ENCODE assay signal across 26 cellular contexts in genomic region chr17:5747964-5748363, GRCh38.
"Had no signal": no experiment of that assay in that cellular context is flagged by ENCODE, and none has a peak within 500 bp of the region (broad histone marks: within the 10 kb centered on the region; RNA-seq: fewer than 3 reads in every experiment).

No MANE protein-coding gene starts in this region.

- H3K9me3 ChIP-seq: neutrophil, pancreas, prostate gland, right lobe of liver, sigmoid colon, stomach, thoracic aorta, thyroid gland, upper lobe of left lung, vagina had no signal

- H3K27me3 ChIP-seq: neural progenitor cell, pancreas, right lobe of liver, sigmoid colon, thyroid gland, tibial nerve, upper lobe of left lung, vagina had no signal

- ATAC-seq: naive thymus-derived CD4-positive, alpha-beta T cell; natural killer cell; pancreas; right cardiac atrium; right lobe of liver; stimulated activated effector memory CD8-positive, alpha-beta T cell treated with anti-CD3 and anti-CD28 coated beads, Interleukin-12 subunit alpha, Interleukin-12 subunit beta, amount 100 ng/mL, for 72 hours; stimulated activated naive B cell treated with anti-CD40 and anti-IgM and Interleukin-4, amounts not matched to agents 10 μg/mL and 1 μg/mL and 100 μg/mL, for 72 hours had no signal

- H3K36me3 ChIP-seq: neural progenitor cell, neutrophil, pancreas, prostate gland, right lobe of liver, sigmoid colon, stomach, thoracic aorta, thyroid gland, tibial nerve, upper lobe of left lung, vagina had no signal

- H3K27ac ChIP-seq: neural progenitor cell, neutrophil, pancreas, prostate gland, right lobe of liver, sigmoid colon, stomach, thoracic aorta, thyroid gland, tibial nerve, upper lobe of left lung, vagina had no signal

- H3K4me1 ChIP-seq: neural progenitor cell, pancreas, prostate gland, right lobe of liver, sigmoid colon, stomach, thyroid gland, tibial nerve, upper lobe of left lung, vagina had no signal

- DNase-seq: naive thymus-derived CD4-positive, alpha-beta T cell; natural killer cell; nucleus accumbens; pancreas; retina; right cardiac atrium; right lobe of liver; sigmoid colon; small intestine; stimulated activated CD4-positive, alpha-beta T cell treated with anti-CD3 and anti-CD28 coated beads, Interleukin-15, amount 100 ng/mL, for 24 hours; stimulated activated CD4-positive, alpha-beta T cell treated with anti-CD3 and anti-CD28 coated beads, Interleukin-2, amount 100 ng/mL, for 24 hours; stimulated activated CD4-positive, alpha-beta T cell treated with anti-CD3 and anti-CD28 coated beads, Interleukin-2, amount 100 ng/mL, for 48 hours; stimulated activated CD4-positive, alpha-beta T cell treated with anti-CD3 and anti-CD28 coated beads, Interleukin-4, amount 100 ng/mL, for 24 hours; stimulated activated naive B cell treated with anti-CD40 and anti-IgM and Interleukin-4, amounts not matched to agents 10 μg/mL and 1 μg/mL and 100 μg/mL, for 72 hours; stimulated activated naive CD4-positive, alpha-beta T cell treated with Interleukin-2 at 50 U/mL for 16 hours; stomach; thyroid gland; trophoblast cell; upper lobe of left lung had no signal

- H3K4me3 ChIP-seq: neural progenitor cell, pancreas, prostate gland, right lobe of liver, sigmoid colon, stomach, thoracic aorta, thyroid gland, tibial nerve, upper lobe of left lung, vagina had no signal
